In the genomic region with DNA sequence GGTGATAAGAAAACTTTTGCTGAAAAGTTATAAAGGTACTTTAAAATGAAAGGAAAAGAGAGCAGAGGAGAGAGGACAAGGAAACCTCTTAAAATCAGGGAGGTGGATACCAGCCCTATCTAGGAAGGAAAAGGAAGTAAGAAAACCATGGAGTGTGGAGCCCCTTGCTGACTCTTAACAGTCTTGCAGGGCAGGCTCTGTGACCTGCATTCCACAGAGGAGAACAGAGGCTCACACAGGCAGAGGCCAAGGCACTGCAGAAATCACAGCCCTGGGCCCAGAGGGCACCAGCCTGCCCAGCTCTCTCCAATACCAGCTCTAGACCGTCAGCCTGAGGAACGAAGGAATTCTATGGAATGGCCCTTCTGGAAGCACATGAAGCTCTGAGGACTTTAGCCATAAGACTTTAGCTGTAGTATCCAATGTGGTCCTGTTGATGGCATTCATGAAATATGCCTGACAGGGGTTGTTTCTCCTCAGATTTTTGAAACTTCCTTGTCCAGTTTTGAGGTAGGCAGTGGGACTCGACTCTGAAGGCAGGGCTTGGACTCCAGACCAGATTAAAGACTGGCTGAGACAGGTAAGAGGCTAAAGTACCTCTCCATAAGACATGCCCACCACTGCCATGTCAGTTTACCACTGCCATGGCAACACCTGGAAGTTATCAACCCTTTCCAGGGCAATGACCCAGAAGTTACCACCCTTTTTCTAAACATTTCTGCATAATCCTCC, we compare ENCODE assay signal across 8 cellular contexts.
DNase-seq lines count a peak whose midpoint lies in the region; ATAC-seq and TF ChIP-seq lines count a peak whose summit lies in the region.

No MANE protein-coding gene starts in this region.

- no peak overlapping the region for H3K4me2 ChIP-seq in MM.1S (ENCODE audit: low read depth, low read length)

- H3K4me3 ChIP-seq in BJ (ENCODE audit: low read depth, low read length) (no peak overlapping the region), MM.1S (ENCODE audit: low read length) (no peak overlapping the region), right lobe of liver (no peak overlapping the region)

- DNase-seq in BJ (ENCODE audit: low read depth) (no peak), MM.1S (no peak), cerebellar cortex (ENCODE audit: low spot score) (peak; percentile 31), right lobe of liver (peak in 1 of 3 donors; percentile 44), caudate nucleus (lab: John Stamatoyannopoulos, UW) (no peak), HEK293T (ENCODE audit: extremely low spot score) (no peak)
- DNase-seq in activated T-cell treated with anti-CD3 and anti-CD28 coated beads, Interleukin-2, amount 50 U/mL, for 48 hours = no peak
- no peak for DNase-seq in stimulated activated naive CD8-positive, alpha-beta T cell treated with anti-CD3 and anti-CD28 coated beads, Interleukin-15, Interleukin-2, amounts not matched to agents 100 U/mL and 50 U/mL, for 24 hours

- H3K27ac ChIP-seq in MM.1S (ENCODE audit: low read length) (no peak overlapping the region), right lobe of liver (no peak overlapping the region), caudate nucleus (ENCODE audit: low read depth, low read length) (no peak overlapping the region)

- H4K20me1 ChIP-seq in MM.1S (ENCODE audit: insufficient read depth, low read length) = no peaks in the 10 kb centered on the region

- WGBS in right lobe of liver (ENCODE audit: insufficient coverage, low coverage, low lambda C conversion rate, missing lambda C conversion rate) = 80% methylated on average over 1 of the region's 3 CpGs

- H3K9ac ChIP-seq in MM.1S (ENCODE audit: low read length) = no peak overlapping the region

- no peaks in the 10 kb centered on the region for H3K9me3 ChIP-seq in MM.1S (replicated peaks; ENCODE audit: insufficient read depth, low read length)
- no peaks in the 10 kb centered on the region for H3K9me3 ChIP-seq in right lobe of liver

- no peak for TF ChIP-seq POLR2A in right lobe of liver (IDR thresholded peaks at IDR 0.05)

- H3K4me1 ChIP-seq in MM.1S (ENCODE audit: low read length) = peaks cover 37% of the 10 kb centered on the region
- H3K4me1 ChIP-seq in right lobe of liver = peaks cover 0 to 9% (median 1%) of the 10 kb centered on the region in 4 donors

- CTCF ChIA-PET in BJ (lab: Yijun Ruan, JAX) = interaction anchor here (0.6 to 2.2 kb wide), 6 partner anchors 8 to 855 kb away, joined by 3 to 12 read pairs (median 4); no protein-coding TSS in a partner anchor
- CTCF ChIA-PET in HEK293T (lab: Yijun Ruan, JAX) = interaction anchor here (1.6 kb wide), 1 partner anchor 33 kb away, joined by 4 read pairs; no protein-coding TSS in a partner anchor

- peaks cover 21% of the 10 kb centered on the region for H3F3A ChIP-seq in MM.1S (ENCODE audit: insufficient read depth, low read length)

- H3K9me2 ChIP-seq in MM.1S (replicated peaks; ENCODE audit: insufficient read depth, low read length) = no peaks in the 10 kb centered on the region

- intact Hi-C loops in right lobe of liver (cut with DNase I) = no loop called here

- ATAC-seq in right lobe of liver = peak; percentile 62 to 80 (median 72)
- no peak for ATAC-seq in stimulated activated naive CD8-positive, alpha-beta T cell treated with anti-CD3 and anti-CD28 coated beads, Interleukin-15, Interleukin-2, amounts not matched to agents 100 U/mL and 50 U/mL, for 24 hours

- H3K36me3 ChIP-seq in BJ (ENCODE audit: control insufficient read depth, insufficient read depth, low read length) (no peaks in the 10 kb centered on the region), MM.1S (replicated peaks; ENCODE audit: insufficient read depth, low read length) (no peaks in the 10 kb centered on the region), right lobe of liver (no peaks in the 10 kb centered on the region)

- H3K27me3 ChIP-seq in BJ (ENCODE audit: control insufficient read depth, insufficient read depth, low read length) (no peaks in the 10 kb centered on the region), MM.1S (replicated peaks; ENCODE audit: insufficient read depth, low read length) (no peaks in the 10 kb centered on the region), right lobe of liver (no peaks in the 10 kb centered on the region)

- H3K79me2 ChIP-seq in MM.1S (ENCODE audit: low read length) = no peaks in the 10 kb centered on the region

- POLR2A ChIA-PET in BJ (lab: Charles Lee) (no interaction called here), HEK293T (lab: Yijun Ruan, JAX) (interaction anchor here (1.1 kb wide), 1 partner anchor 11 kb away, joined by 4 read pairs; no protein-coding TSS in a partner anchor)

- peak; percentile 67 for TF ChIP-seq CTCF in BJ (IDR thresholded peaks at IDR 0.05; ENCODE audit: insufficient read depth, low read depth, low read length)
- TF ChIP-seq CTCF in MM.1S (IDR thresholded peaks at IDR 0.05; ENCODE audit: low read length) = 0 out of 2 replicates have a peak, but pooled peaks have one; percentile 8
- peak; percentile 28 to 48 (median 40) for TF ChIP-seq CTCF in right lobe of liver (IDR thresholded peaks at IDR 0.05)

- no peak overlapping the region for H2AFZ ChIP-seq in MM.1S (ENCODE audit: low read length)

TF ChIP-seq in HEK293T, 16 proteins besides CTCF, POLR2A, EP300 and RAD21:
- TF ChIP-seq LEF1 (IDR thresholded peaks at IDR 0.05; ENCODE audit: borderline replicate concordance) = no peak
- TF ChIP-seq SUZ12 (IDR thresholded peaks at IDR 0.05) = no peak
- TF ChIP-seq SP1 (IDR thresholded peaks at IDR 0.05) = no peak
- no peak for TF ChIP-seq FOXK2 (IDR thresholded peaks at IDR 0.05)
- TF ChIP-seq L3MBTL2 (conservative IDR thresholded peaks at IDR 0.05) = no peak
- TF ChIP-seq FOXM1 (IDR thresholded peaks at IDR 0.05; ENCODE audit: borderline replicate concordance) = no peak
- TF ChIP-seq FOXA1 (IDR thresholded peaks at IDR 0.05) = no peak
- no peak for TF ChIP-seq BHLHE40 (IDR thresholded peaks at IDR 0.05; ENCODE audit: borderline replicate concordance)
- no peak for TF ChIP-seq HDGF (IDR thresholded peaks at IDR 0.05; ENCODE audit: borderline replicate concordance)
- TF ChIP-seq CTBP1 (IDR thresholded peaks at IDR 0.05; ENCODE audit: borderline replicate concordance) = no peak

Comparison
In these comparisons a context has a peak if more than half of its experiments do, and no peak if none do; other contexts are left out.
1. CTCF ChIP-seq: peak in every context shown above with its lines; median percentile 67 in BJ; 40 in right lobe of liver; 8 in MM.1S.